In genomic region chr5:78095119-78095518, GRCh38 we compare ENCODE assay signal across 28 cellular contexts.
"Had no signal": no experiment of that assay in that cellular context is flagged by ENCODE, and none has a peak within 500 bp of the region (broad histone marks: within the 10 kb centered on the region; RNA-seq: fewer than 3 reads in every experiment).

No MANE protein-coding gene starts in this region.

- ATAC-seq: foreskin keratinocyte; gastroesophageal sphincter; heart left ventricle; left cardiac atrium; mucosa of descending colon; natural killer cell treated with Interleukin-12 subunit alpha and Interleukin-12 subunit beta and Interleukin-15 and Interleukin-18, amount 100 ng/mL, for 72 hours; pancreas; sciatic nerve; stimulated activated naive CD8-positive, alpha-beta T cell treated with anti-CD3 and anti-CD28 coated beads, Interleukin-15, amount 100 ng/mL, for 72 hours; upper lobe of right lung had no signal

- H3K9me3 ChIP-seq: esophagus muscularis mucosa, gastroesophageal sphincter, heart left ventricle, mucosa of descending colon, neutrophil, pancreas, suprapubic skin, transverse colon, upper lobe of right lung, uterus had no signal

- H3K9me3 Mint-ChIP-seq: naive B cell; natural killer cell treated with Interleukin-12 subunit alpha and Interleukin-12 subunit beta and Interleukin-15 and Interleukin-18, amount 100 ng/mL, for 72 hours; neural crest cell; stimulated activated naive CD8-positive, alpha-beta T cell treated with anti-CD3 and anti-CD28 coated beads, Interleukin-15, amount 100 ng/mL, for 72 hours had no signal

- H3K79me2 ChIP-seq: hepatocyte had no signal

- H3K4me1 ChIP-seq: esophagus muscularis mucosa, foreskin keratinocyte, gastroesophageal sphincter, heart left ventricle, pancreas, suprapubic skin, transverse colon, upper lobe of right lung, uterus had no signal

- H3K36me3 ChIP-seq: uterus had no signal

- H3K27ac ChIP-seq: dorsolateral prefrontal cortex, esophagus muscularis mucosa, foreskin keratinocyte, gastroesophageal sphincter, heart left ventricle, hepatocyte, neutrophil, pancreas, suprapubic skin, transverse colon, upper lobe of right lung, uterus had no signal

- H2AFZ ChIP-seq: hepatocyte had no signal

- H3K27ac Mint-ChIP-seq: mesothelial cell of epicardium; naive B cell; stimulated activated naive CD8-positive, alpha-beta T cell treated with anti-CD3 and anti-CD28 coated beads, Interleukin-15, amount 100 ng/mL, for 72 hours had no signal

- H3K4me3 Mint-ChIP-seq: mesothelial cell of epicardium; naive B cell; natural killer cell treated with Interleukin-12 subunit alpha and Interleukin-12 subunit beta and Interleukin-15 and Interleukin-18, amount 100 ng/mL, for 72 hours; neural crest cell; stimulated activated naive CD8-positive, alpha-beta T cell treated with anti-CD3 and anti-CD28 coated beads, Interleukin-15, amount 100 ng/mL, for 72 hours had no signal

- H3K27me3 ChIP-seq: dorsolateral prefrontal cortex, esophagus muscularis mucosa, foreskin keratinocyte, gastroesophageal sphincter, heart left ventricle, hepatocyte, neutrophil, pancreas, suprapubic skin, transverse colon, upper lobe of right lung, uterus had no signal

- DNase-seq: dorsolateral prefrontal cortex; effector CD4-positive, alpha-beta T cell; foreskin keratinocyte; heart left ventricle; left cardiac atrium; mesenchymal stem cell; mucosa of descending colon; naive B cell; pancreas; stimulated activated CD4-positive, alpha-beta T cell treated with anti-CD3 and anti-CD28 coated beads, Interleukin-12 subunit alpha, Interleukin-12 subunit beta, amount 100 ng/mL, for 4 hours; stimulated activated CD4-positive, alpha-beta T cell treated with anti-CD3 and anti-CD28 coated beads, Interleukin-1b, Interleukin-23, amount 100 ng/mL, for 48 hours; stimulated activated CD4-positive, alpha-beta T cell treated with anti-CD3 and anti-CD28 coated beads, Interleukin-4, amount 100 ng/mL, for 1 hour; stimulated activated CD8-positive, alpha-beta memory T cell treated with anti-CD3 and anti-CD28 coated beads, Interleukin-4, amount 100 ng/mL, for 48 hours; stimulated activated naive CD4-positive, alpha-beta T cell; stimulated activated naive CD8-positive, alpha-beta T cell treated with anti-CD3 and anti-CD28 coated beads, Interleukin-15, amount 100 ng/mL, for 72 hours; transverse colon; upper lobe of right lung; uterus had no signal

- H3K4me1 Mint-ChIP-seq: neural crest cell; stimulated activated naive CD8-positive, alpha-beta T cell treated with anti-CD3 and anti-CD28 coated beads, Interleukin-15, amount 100 ng/mL, for 72 hours had no signal

- H3K4me3 ChIP-seq: dorsolateral prefrontal cortex, esophagus muscularis mucosa, gastroesophageal sphincter, heart left ventricle, hepatocyte, mucosa of descending colon, pancreas, smooth muscle cell, suprapubic skin, transverse colon, upper lobe of right lung, uterus had no signal

- H3K4me2 ChIP-seq: hepatocyte, smooth muscle cell had no signal

- H3K27me3 Mint-ChIP-seq: naive B cell; natural killer cell treated with Interleukin-12 subunit alpha and Interleukin-12 subunit beta and Interleukin-15 and Interleukin-18, amount 100 ng/mL, for 72 hours; stimulated activated naive CD8-positive, alpha-beta T cell treated with anti-CD3 and anti-CD28 coated beads, Interleukin-15, amount 100 ng/mL, for 72 hours had no signal
